In genomic region chr11:72048718-72049460, GRCh38 we compare ENCODE assay signal across 13 cellular contexts. TPM values are rescaled to one million over a fixed set of nuclear protein-coding genes. Genes with fewer than 3 reads are reported as not detected.
DNase-seq lines count a peak whose midpoint lies in the region; ATAC-seq and TF ChIP-seq lines count a peak whose summit lies in the region.
"Had no signal": no experiment of that assay in that cellular context is flagged by ENCODE, and none has a peak within 500 bp of the region (broad histone marks: within the 10 kb centered on the region; RNA-seq: fewer than 3 reads in every experiment).

No MANE protein-coding gene starts in this region.

- H3K27me3 ChIP-seq in HUES48 (ENCODE audit: control insufficient read depth, insufficient read depth, low read length): no peaks in the 10 kb centered on the region
- H3K27me3 ChIP-seq in layer of hippocampus (ENCODE audit: control insufficient read depth, insufficient read depth, low read length): no peaks in the 10 kb centered on the region
- no peaks in the 10 kb centered on the region for H3K27me3 ChIP-seq in CD4-positive, alpha-beta memory T cell (ENCODE audit: insufficient read depth, low read length)

- no peak overlapping the region for H3K4me3 ChIP-seq in HUES48 (ENCODE audit: low read depth, low read length)
- H3K4me3 ChIP-seq in CD4-positive, alpha-beta memory T cell (ENCODE audit: low read length in 2 of 2): no peak overlapping the region

- intact Hi-C loops in sciatic nerve (cut with DNase I): no loop called here
- intact Hi-C loops in CD4-positive, alpha-beta memory T cell (cut with micrococcal nuclease): no loop called here

- H3K9me3 ChIP-seq in HUES48 (ENCODE audit: control insufficient read depth, insufficient read depth, low read length): no peaks in the 10 kb centered on the region
- H3K9me3 ChIP-seq in CD4-positive, alpha-beta memory T cell (ENCODE audit: control insufficient read depth in 1 of 2, low read length in 2 of 2): no peaks in the 10 kb centered on the region

- peaks cover 28% of the 10 kb centered on the region for H3K4me1 Mint-ChIP-seq in WTC11
- H3K4me1 Mint-ChIP-seq in CD4-positive, alpha-beta memory T cell: peaks cover 3 to 12% (median 8%) of the 10 kb centered on the region in 4 donors
- H3K4me1 Mint-ChIP-seq: central memory CD8-positive, alpha-beta T cell had no signal

- H3K27ac Mint-ChIP-seq in WTC11: peak overlapping the region; percentile 90
- peak overlapping the region in 2 of 7 donors; percentile 37 to 52 for H3K27ac Mint-ChIP-seq in CD4-positive, alpha-beta memory T cell

- CTCF ChIA-PET in WTC11 (lab: Charles Lee): interaction anchor here (1.2 to 5.6 kb wide), 5 partner anchors 24 to 423 kb away, joined by 3 to 34 read pairs (median 7); no protein-coding TSS in a partner anchor
- CTCF ChIA-PET in CD4-positive, alpha-beta memory T cell (lab: Charles Lee; ENCODE audit: partially characterized antibody): interaction anchor here (1.1 to 1.3 kb wide), 3 partner anchors 9 to 95 kb away, joined by 3 to 4 read pairs (median 4); no protein-coding TSS in a partner anchor

- H3K4me1 ChIP-seq in HUES48 (ENCODE audit: control insufficient read depth, insufficient read depth, low read length): peaks cover 3% of the 10 kb centered on the region; the same call in 1 of the 2 replicates
- peaks cover 1% of the 10 kb centered on the region for H3K4me1 ChIP-seq in CD4-positive, alpha-beta memory T cell (ENCODE audit: insufficient read depth, low read length)

- POLR2A ChIA-PET in WTC11 (lab: Charles Lee): no interaction called here
- POLR2A ChIA-PET in CD4-positive, alpha-beta memory T cell (lab: Charles Lee; ENCODE audit: partially characterized antibody): interaction anchor here (5.1 kb wide), 1 partner anchor 9 kb away, joined by 22 read pairs; no protein-coding TSS in a partner anchor

- no peak overlapping the region; the same call in 1 of the 2 replicates for H3K4me3 Mint-ChIP-seq in WTC11
- H3K4me3 Mint-ChIP-seq in CD4-positive, alpha-beta memory T cell: no peak overlapping the region
- H3K4me3 Mint-ChIP-seq: CD8-positive, alpha-beta memory T cell; central memory CD8-positive, alpha-beta T cell; naive thymus-derived CD8-positive, alpha-beta T cell had no signal

- H3K27ac ChIP-seq in HUES48 (ENCODE audit: low read depth, low read length): peak overlapping the region; percentile 82
- peak overlapping the region; percentile 48 for H3K27ac ChIP-seq in layer of hippocampus (ENCODE audit: low read depth, low read length)
- H3K27ac ChIP-seq in CD4-positive, alpha-beta memory T cell (ENCODE audit: low read depth, low read length): no peak overlapping the region

- TF ChIP-seq CTCF in WTC11 (IDR thresholded peaks at IDR 0.05): no peak

- DNase-seq in WTC11 (ENCODE audit: low spot score) (no peak), sciatic nerve (ENCODE audit: low spot score) (no peak), DMS153 (lab: John Stamatoyannopoulos, UW) (no peak)
- no peak for DNase-seq in CD4-positive, alpha-beta memory T cell
- DNase-seq: CD8-positive, alpha-beta memory T cell; naive thymus-derived CD8-positive, alpha-beta T cell; NCI-H1105 had no signal

- ATAC-seq in WTC11: peak; percentile 86
- ATAC-seq in sciatic nerve: peak; percentile 67
- ATAC-seq in HG02798 (IDR thresholded peaks at IDR 0.05; ENCODE audit: poor library complexity, unreplicated experiment): no peak
- no peak for ATAC-seq in HG03378 (IDR thresholded peaks at IDR 0.05; ENCODE audit: unreplicated experiment)
- ATAC-seq: esophagus mucosa; naive thymus-derived CD8-positive, alpha-beta T cell had no signal

- H3K27me3 Mint-ChIP-seq in WTC11 (ENCODE audit: low read depth): no peaks in the 10 kb centered on the region
- no peaks in the 10 kb centered on the region for H3K27me3 Mint-ChIP-seq in CD4-positive, alpha-beta memory T cell
- H3K27me3 Mint-ChIP-seq: CD8-positive, alpha-beta memory T cell; central memory CD8-positive, alpha-beta T cell; naive thymus-derived CD8-positive, alpha-beta T cell had no signal

- H3K36me3 ChIP-seq in HUES48 (ENCODE audit: control insufficient read depth, insufficient read depth, low read length): peaks cover 10% of the 10 kb centered on the region; the same call in 1 of the 2 replicates
- H3K36me3 ChIP-seq in CD4-positive, alpha-beta memory T cell (ENCODE audit: insufficient read depth, low read length): no peaks in the 10 kb centered on the region

- no peak overlapping the region for H3K9ac ChIP-seq in HUES48 (ENCODE audit: low read depth, low read length)

- H3K36me3 Mint-ChIP-seq in WTC11: 0 out of 2 replicates have a peak, but pooled peaks cover 3% of the 10 kb centered on the region
- H3K36me3 Mint-ChIP-seq in CD4-positive, alpha-beta memory T cell: peaks cover 5 to 7% of the 10 kb centered on the region in 2 donors

- no peaks in the 10 kb centered on the region for H3K9me3 Mint-ChIP-seq in WTC11
- H3K9me3 Mint-ChIP-seq in CD4-positive, alpha-beta memory T cell: peaks cover 0 to 1% (median 0%) of the 10 kb centered on the region in 8 donors
- H3K9me3 Mint-ChIP-seq: CD8-positive, alpha-beta memory T cell; central memory CD8-positive, alpha-beta T cell; naive thymus-derived CD8-positive, alpha-beta T cell had no signal

TF ChIP-seq in WTC11, 78 proteins besides CTCF, POLR2A, EP300 and RAD21 (continues in another document):
- no peak for TF ChIP-seq NFATC4 (CRISPR knock-in tag; IDR thresholded peaks at IDR 0.05)
- TF ChIP-seq SMAD3 (CRISPR knock-in tag; IDR thresholded peaks at IDR 0.05; ENCODE audit: borderline replicate concordance): no peak
- TF ChIP-seq RELA (CRISPR knock-in tag; IDR thresholded peaks at IDR 0.05; ENCODE audit: borderline replicate concordance): no peak
- no peak for TF ChIP-seq ZNF121 (CRISPR knock-in tag; IDR thresholded peaks at IDR 0.05)
- TF ChIP-seq, protein P1, sequence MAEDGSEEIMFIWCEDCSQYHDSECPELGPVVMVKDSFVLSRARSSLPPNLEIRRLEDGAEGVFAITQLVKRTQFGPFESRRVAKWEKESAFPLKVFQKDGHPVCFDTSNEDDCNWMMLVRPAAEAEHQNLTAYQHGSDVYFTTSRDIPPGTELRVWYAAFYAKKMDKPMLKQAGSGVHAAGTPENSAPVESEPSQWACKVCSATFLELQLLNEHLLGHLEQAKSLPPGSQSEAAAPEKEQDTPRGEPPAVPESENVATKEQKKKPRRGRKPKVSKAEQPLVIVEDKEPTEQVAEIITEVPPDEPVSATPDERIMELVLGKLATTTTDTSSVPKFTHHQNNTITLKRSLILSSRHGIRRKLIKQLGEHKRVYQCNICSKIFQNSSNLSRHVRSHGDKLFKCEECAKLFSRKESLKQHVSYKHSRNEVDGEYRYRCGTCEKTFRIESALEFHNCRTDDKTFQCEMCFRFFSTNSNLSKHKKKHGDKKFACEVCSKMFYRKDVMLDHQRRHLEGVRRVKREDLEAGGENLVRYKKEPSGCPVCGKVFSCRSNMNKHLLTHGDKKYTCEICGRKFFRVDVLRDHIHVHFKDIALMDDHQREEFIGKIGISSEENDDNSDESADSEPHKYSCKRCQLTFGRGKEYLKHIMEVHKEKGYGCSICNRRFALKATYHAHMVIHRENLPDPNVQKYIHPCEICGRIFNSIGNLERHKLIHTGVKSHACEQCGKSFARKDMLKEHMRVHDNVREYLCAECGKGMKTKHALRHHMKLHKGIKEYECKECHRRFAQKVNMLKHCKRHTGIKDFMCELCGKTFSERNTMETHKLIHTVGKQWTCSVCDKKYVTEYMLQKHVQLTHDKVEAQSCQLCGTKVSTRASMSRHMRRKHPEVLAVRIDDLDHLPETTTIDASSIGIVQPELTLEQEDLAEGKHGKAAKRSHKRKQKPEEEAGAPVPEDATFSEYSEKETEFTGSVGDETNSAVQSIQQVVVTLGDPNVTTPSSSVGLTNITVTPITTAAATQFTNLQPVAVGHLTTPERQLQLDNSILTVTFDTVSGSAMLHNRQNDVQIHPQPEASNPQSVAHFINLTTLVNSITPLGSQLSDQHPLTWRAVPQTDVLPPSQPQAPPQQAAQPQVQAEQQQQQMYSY (CRISPR knock-in tag; IDR thresholded peaks at IDR 0.05): no peak

RNA-seq across cellular contexts. Expression of gene NUMA1, which starts 31.5 kb away (rescaled TPM):
- 117 to 147 TPM (median 118 TPM) in 3 replicates for total RNA-seq in WTC11 (2021)
- total RNA-seq in sciatic nerve: 241 TPM
- total RNA-seq in CD4-positive, alpha-beta memory T cell: 100 to 1,000 TPM; 376 to 380 TPM
- 100 to 1,000 TPM in 1 of 2 donors, 1 to 10 TPM in 1; 4.0 to 100 TPM for polyA plus RNA-seq in CD4-positive, alpha-beta memory T cell

RNA-seq across cellular contexts. Expression of gene LRRC51, which starts 31.8 kb away (rescaled TPM):
- total RNA-seq in WTC11 (2021): 5.3 to 5.6 TPM (median 5.3 TPM) in 3 replicates
- total RNA-seq in sciatic nerve: 8.7 TPM
- total RNA-seq in CD4-positive, alpha-beta memory T cell: 1 to 10 TPM; 4.2 to 4.5 TPM
- 1 to 10 TPM; 4.0 to 5.3 TPM for polyA plus RNA-seq in CD4-positive, alpha-beta memory T cell

RNA-seq across cellular contexts. Expression of gene IL18BP, which starts 50.2 kb away (rescaled TPM):
- total RNA-seq in WTC11 (2021): 14.1 to 17.3 TPM (median 15.0 TPM) in 3 replicates
- 13.5 TPM for total RNA-seq in sciatic nerve
- total RNA-seq in CD4-positive, alpha-beta memory T cell: 10 to 100 TPM; 21.4 to 26.2 TPM
- polyA plus RNA-seq in CD4-positive, alpha-beta memory T cell: 10 to 100 TPM; 13.8 to 19.7 TPM

RNA-seq across cellular contexts. Expression of gene LAMTOR1, which starts 54.2 kb away (rescaled TPM):
- 79.4 to 84.3 TPM (median 80.4 TPM) in 3 replicates for total RNA-seq in WTC11 (2021)
- total RNA-seq in sciatic nerve: 70.8 TPM
- 10 to 100 TPM; 66.8 to 68.6 TPM for total RNA-seq in CD4-positive, alpha-beta memory T cell
- 100 to 1,000 TPM in 1 of 2 donors, 10 to 100 TPM in 1; 77.5 to 105 TPM for polyA plus RNA-seq in CD4-positive, alpha-beta memory T cell

RNA-seq across cellular contexts. Expression of gene TOMT, which starts 56.8 kb away (rescaled TPM):
- total RNA-seq in WTC11 (2021): not detected in 3 replicates
- not detected for total RNA-seq in sciatic nerve
- not detected for total RNA-seq in CD4-positive, alpha-beta memory T cell
- not detected for polyA plus RNA-seq in CD4-positive, alpha-beta memory T cell
- total RNA-seq: CD8-positive, alpha-beta memory T cell; esophagus mucosa; naive thymus-derived CD8-positive, alpha-beta T cell had no signal
- polyA plus RNA-seq: CD8-positive, alpha-beta memory T cell; naive thymus-derived CD8-positive, alpha-beta T cell had no signal

Comparison
In these comparisons a context has a peak if more than half of its experiments do, and no peak if none do; other contexts are left out.
1. ATAC-seq: peak in WTC11 (single experiment) and sciatic nerve (single experiment); none in HG02798 (single experiment) and HG03378 (single experiment).